Comparison of ENCODE assay signal across 8 cellular contexts in genomic region chr15:90001683-90002427, GRCh38. TPM values are rescaled to one million over a fixed set of nuclear protein-coding genes. Genes with fewer than 3 reads are reported as not detected.
DNase-seq lines count a peak whose midpoint lies in the region; TF ChIP-seq lines count a peak whose summit lies in the region.

No MANE protein-coding gene starts in this region.

- peaks cover 4% of the 10 kb centered on the region; the same call in 1 of the 2 replicates for H3K27me3 ChIP-seq in DOHH2 (ENCODE audit: control insufficient read depth, low read length)
- peaks cover 2% of the 10 kb centered on the region; the same call in 1 of the 2 replicates for H3K27me3 ChIP-seq in H7 (ENCODE audit: control insufficient read depth, insufficient read depth, low read length)
- H3K27me3 ChIP-seq in mucosa of stomach (ENCODE audit: control insufficient read depth, insufficient read depth, low read length), result no peaks in the 10 kb centered on the region

- peaks cover 3% of the 10 kb centered on the region for H4K20me1 ChIP-seq in DOHH2 (ENCODE audit: control insufficient read depth, insufficient read depth, low read depth, low read length)

- no peaks in the 10 kb centered on the region for H3K9me2 ChIP-seq in DOHH2 (replicated peaks; ENCODE audit: control insufficient read depth, low read length)

- H3K79me2 ChIP-seq in DOHH2 (ENCODE audit: control insufficient read depth, low read length), result peaks cover 47% of the 10 kb centered on the region

- H3K4me3 ChIP-seq in DOHH2 (ENCODE audit: low read length) (peak overlapping the region; percentile 79), H7 (ENCODE audit: insufficient read depth, low read depth, low read length) (peak overlapping the region; percentile 69), mucosa of stomach (ENCODE audit: low read length) (no peak overlapping the region)

- peaks cover 41% of the 10 kb centered on the region for H3K4me1 ChIP-seq in DOHH2 (ENCODE audit: control insufficient read depth, low read length)
- H3K4me1 ChIP-seq in mucosa of stomach (ENCODE audit: control insufficient read depth, insufficient read depth, low read length), result peaks cover 71% of the 10 kb centered on the region

- DNase-seq in H7 (peak; percentile 94), NOMO-1 treated with dmso at 0.1 percent for 144 hours (lab: John Stamatoyannopoulos, UW; ENCODE audit: unreplicated experiment) (peak; percentile 42), erythroblast (lab: John Stamatoyannopoulos, UW) (peak; percentile 80 to 81), NCI-H2081 treated with DMSO at 0.1 percent for 48 hours (lab: John Stamatoyannopoulos, UW) (no peak)
- peak; percentile 66 for DNase-seq in activated T-cell treated with anti-CD3 and anti-CD28 coated beads, Interleukin-2, amount 50 U/mL, for 1 hour
- DNase-seq in stimulated activated naive CD4-positive, alpha-beta T cell (lab: John Stamatoyannopoulos, UW), result peak; percentile 33 to 73 (median 49)

- H3K4me2 ChIP-seq in DOHH2 (ENCODE audit: low read length), result peak overlapping the region; percentile 73

- H3F3A ChIP-seq in DOHH2 (ENCODE audit: control insufficient read depth, insufficient read depth), result peaks cover 10% of the 10 kb centered on the region

- H3K9me3 ChIP-seq in DOHH2 (ENCODE audit: control insufficient read depth, insufficient read depth, low read length), result no peaks in the 10 kb centered on the region
- no peaks in the 10 kb centered on the region for H3K9me3 ChIP-seq in mucosa of stomach (ENCODE audit: control insufficient read depth, low read length)

- H3K36me3 ChIP-seq in DOHH2 (ENCODE audit: control insufficient read depth, low read length), result peaks cover 7% of the 10 kb centered on the region
- no peaks in the 10 kb centered on the region; the same call in 1 of the 2 replicates for H3K36me3 ChIP-seq in H7 (replicated peaks; ENCODE audit: control insufficient read depth, insufficient read depth, low read length)
- H3K36me3 ChIP-seq in mucosa of stomach (ENCODE audit: control insufficient read depth, insufficient read depth, low read length), result peaks cover 4% of the 10 kb centered on the region

- TF ChIP-seq CTCF in DOHH2 (IDR thresholded peaks at IDR 0.05; ENCODE audit: low read depth, low read length, poor library complexity, severe bottlenecking), result no peak

- H3K27ac ChIP-seq in DOHH2 (ENCODE audit: low read depth, low read length), result peak overlapping the region; percentile 47

- H3K9ac ChIP-seq in mucosa of stomach (ENCODE audit: low read length), result peak overlapping the region; percentile 84

- TF ChIP-seq POLR2A in erythroblast (IDR thresholded peaks at IDR 0.05; ENCODE audit: low read length), result no peak

RNA-seq across cellular contexts. Expression of gene ZNF710, which starts 0.7 kb away (rescaled TPM):
- 24.3 and 28.5 TPM in 2 replicates for total RNA-seq in H7 (2014; rRNA removed; shearing (Covaris generic))
